In genomic region chr3:150256336-150256735, GRCh38 we compare ENCODE assay signal across 2 cellular contexts.
TF ChIP-seq lines count a peak whose summit lies in the region.

No MANE protein-coding gene starts in this region.

TF ChIP-seq in GM23338, 12 proteins besides CTCF, POLR2A, EP300 and RAD21 (continued from another document):
- TF ChIP-seq, protein P1, sequence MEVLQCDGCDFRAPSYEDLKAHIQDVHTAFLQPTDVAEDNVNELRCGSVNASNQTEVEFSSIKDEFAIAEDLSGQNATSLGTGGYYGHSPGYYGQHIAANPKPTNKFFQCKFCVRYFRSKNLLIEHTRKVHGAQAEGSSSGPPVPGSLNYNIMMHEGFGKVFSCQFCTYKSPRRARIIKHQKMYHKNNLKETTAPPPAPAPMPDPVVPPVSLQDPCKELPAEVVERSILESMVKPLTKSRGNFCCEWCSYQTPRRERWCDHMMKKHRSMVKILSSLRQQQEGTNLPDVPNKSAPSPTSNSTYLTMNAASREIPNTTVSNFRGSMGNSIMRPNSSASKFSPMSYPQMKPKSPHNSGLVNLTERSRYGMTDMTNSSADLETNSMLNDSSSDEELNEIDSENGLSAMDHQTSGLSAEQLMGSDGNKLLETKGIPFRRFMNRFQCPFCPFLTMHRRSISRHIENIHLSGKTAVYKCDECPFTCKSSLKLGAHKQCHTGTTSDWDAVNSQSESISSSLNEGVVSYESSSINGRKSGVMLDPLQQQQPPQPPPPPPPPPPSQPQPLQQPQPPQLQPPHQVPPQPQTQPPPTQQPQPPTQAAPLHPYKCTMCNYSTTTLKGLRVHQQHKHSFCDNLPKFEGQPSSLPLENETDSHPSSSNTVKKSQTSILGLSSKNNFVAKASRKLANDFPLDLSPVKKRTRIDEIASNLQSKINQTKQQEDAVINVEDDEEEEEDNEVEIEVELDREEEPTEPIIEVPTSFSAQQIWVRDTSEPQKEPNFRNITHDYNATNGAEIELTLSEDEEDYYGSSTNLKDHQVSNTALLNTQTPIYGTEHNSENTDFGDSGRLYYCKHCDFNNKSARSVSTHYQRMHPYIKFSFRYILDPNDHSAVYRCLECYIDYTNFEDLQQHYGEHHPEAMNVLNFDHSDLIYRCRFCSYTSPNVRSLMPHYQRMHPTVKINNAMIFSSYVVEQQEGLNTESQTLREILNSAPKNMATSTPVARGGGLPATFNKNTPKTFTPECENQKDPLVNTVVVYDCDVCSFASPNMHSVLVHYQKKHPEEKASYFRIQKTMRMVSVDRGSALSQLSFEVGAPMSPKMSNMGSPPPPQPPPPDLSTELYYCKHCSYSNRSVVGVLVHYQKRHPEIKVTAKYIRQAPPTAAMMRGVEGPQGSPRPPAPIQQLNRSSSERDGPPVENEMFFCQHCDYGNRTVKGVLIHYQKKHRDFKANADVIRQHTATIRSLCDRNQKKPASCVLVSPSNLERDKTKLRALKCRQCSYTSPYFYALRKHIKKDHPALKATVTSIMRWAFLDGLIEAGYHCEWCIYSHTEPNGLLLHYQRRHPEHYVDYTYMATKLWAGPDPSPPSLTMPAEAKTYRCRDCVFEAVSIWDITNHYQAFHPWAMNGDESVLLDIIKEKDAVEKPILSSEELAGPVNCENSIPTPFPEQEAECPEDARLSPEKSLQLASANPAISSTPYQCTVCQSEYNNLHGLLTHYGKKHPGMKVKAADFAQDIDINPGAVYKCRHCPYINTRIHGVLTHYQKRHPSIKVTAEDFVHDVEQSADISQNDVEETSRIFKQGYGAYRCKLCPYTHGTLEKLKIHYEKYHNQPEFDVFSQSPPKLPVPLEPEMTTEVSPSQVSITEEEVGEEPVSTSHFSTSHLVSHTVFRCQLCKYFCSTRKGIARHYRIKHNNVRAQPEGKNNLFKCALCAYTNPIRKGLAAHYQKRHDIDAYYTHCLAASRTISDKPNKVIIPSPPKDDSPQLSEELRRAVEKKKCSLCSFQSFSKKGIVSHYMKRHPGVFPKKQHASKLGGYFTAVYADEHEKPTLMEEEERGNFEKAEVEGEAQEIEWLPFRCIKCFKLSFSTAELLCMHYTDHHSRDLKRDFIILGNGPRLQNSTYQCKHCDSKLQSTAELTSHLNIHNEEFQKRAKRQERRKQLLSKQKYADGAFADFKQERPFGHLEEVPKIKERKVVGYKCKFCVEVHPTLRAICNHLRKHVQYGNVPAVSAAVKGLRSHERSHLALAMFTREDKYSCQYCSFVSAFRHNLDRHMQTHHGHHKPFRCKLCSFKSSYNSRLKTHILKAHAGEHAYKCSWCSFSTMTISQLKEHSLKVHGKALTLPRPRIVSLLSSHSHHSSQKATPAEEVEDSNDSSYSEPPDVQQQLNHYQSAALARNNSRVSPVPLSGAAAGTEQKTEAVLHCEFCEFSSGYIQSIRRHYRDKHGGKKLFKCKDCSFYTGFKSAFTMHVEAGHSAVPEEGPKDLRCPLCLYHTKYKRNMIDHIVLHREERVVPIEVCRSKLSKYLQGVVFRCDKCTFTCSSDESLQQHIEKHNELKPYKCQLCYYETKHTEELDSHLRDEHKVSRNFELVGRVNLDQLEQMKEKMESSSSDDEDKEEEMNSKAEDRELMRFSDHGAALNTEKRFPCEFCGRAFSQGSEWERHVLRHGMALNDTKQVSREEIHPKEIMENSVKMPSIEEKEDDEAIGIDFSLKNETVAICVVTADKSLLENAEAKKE (CRISPR knock-in tag; IDR thresholded peaks at IDR 0.05) = no peak
- TF ChIP-seq JUNB (IDR thresholded peaks at IDR 0.05; ENCODE audit: unreplicated experiment) = no peak
- TF ChIP-seq REST (IDR thresholded peaks at IDR 0.05; ENCODE audit: unreplicated experiment) = no peak

TF ChIP-seq in SK-N-SH treated with all-trans-retinoic acid at 6 μM for 48 hours, 23 proteins besides CTCF, POLR2A, EP300 and RAD21 (continued from another document):
- no peak for TF ChIP-seq BACH2 (CRISPR knock-in tag; IDR thresholded peaks at IDR 0.05; ENCODE audit: borderline replicate concordance)
- TF ChIP-seq OSR1 (CRISPR knock-in tag; IDR thresholded peaks at IDR 0.05) = no peak
- no peak for TF ChIP-seq TCF4 (CRISPR knock-in tag; IDR thresholded peaks at IDR 0.05; ENCODE audit: borderline replicate concordance)
- no peak for TF ChIP-seq CREB5 (CRISPR knock-in tag; IDR thresholded peaks at IDR 0.05; ENCODE audit: low read depth)
TF ChIP-seq in SK-N-SH treated with all-trans-retinoic acid at 6 μM for 48 hours: peak in this region for 0.
